Comparison of ENCODE assay signal across 28 cellular contexts in the genomic region with DNA sequence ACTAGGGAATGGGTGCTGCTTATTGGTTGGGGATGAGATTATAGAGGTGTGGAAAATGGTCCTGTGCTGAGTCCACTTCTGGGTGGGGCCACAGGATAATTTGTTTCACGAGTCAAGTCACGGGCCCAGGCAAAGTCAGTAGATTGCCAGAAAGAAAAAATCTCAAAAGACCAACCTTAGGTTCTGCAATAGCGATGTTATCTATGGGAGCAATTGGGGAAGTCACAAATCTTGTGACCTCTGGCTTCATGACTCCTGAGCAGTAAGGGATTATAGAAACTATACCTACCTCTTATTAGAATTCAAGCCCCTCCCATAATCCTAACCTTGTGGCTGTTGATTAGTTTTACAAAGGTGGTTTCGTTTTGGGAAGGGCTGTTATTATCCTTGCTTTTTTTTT.
"Had no signal": no experiment of that assay in that cellular context is flagged by ENCODE, and none has a peak within 500 bp of the region (broad histone marks: within the 10 kb centered on the region; RNA-seq: fewer than 3 reads in every experiment).

No MANE protein-coding gene starts in this region.

- H3K36me3 ChIP-seq: neural progenitor cell had no signal

- H3K9me3 ChIP-seq: colonic mucosa, gastrocnemius medialis, heart left ventricle, psoas muscle, sigmoid colon, stomach, thyroid gland had no signal

- H3K4me3 ChIP-seq: colonic mucosa, gastrocnemius medialis, heart left ventricle, neural progenitor cell, psoas muscle, sigmoid colon, stomach, thyroid gland had no signal

- H3K27me3 ChIP-seq: colonic mucosa, gastrocnemius medialis, heart left ventricle, neural progenitor cell, sigmoid colon, stomach, thyroid gland had no signal

- H2AFZ ChIP-seq: neural progenitor cell had no signal

- H3K27me3 Mint-ChIP-seq: dendritic cell treated with granulocyte-macrophage colony-stimulating factor and Interleukin-4, amounts not matched to agents 40 ng/mL and 50 ng/mL, for 4 days; naive thymus-derived CD4-positive, alpha-beta T cell; type B pancreatic cell had no signal

- DNase-seq: colonic mucosa; effector CD8-positive, alpha-beta T cell; endodermal cell; foreskin fibroblast; gastrocnemius medialis; heart left ventricle; hippocampal formation; islet precursor cell; kidney glomerular epithelial cell; mesendoderm; midbrain; naive thymus-derived CD4-positive, alpha-beta T cell; psoas muscle; right cardiac atrium; sigmoid colon; stimulated activated CD4-positive, alpha-beta T cell treated with anti-CD3 and anti-CD28 coated beads, Interleukin-2, amount 100 ng/mL, for 24 hours; stimulated activated CD4-positive, alpha-beta T cell treated with anti-CD3 and anti-CD28 coated beads, Interleukin-4, amount 100 ng/mL, for 24 hours; stimulated activated naive CD4-positive, alpha-beta T cell treated with Interleukin-2 at 50 U/mL for 16 hours; stomach; thyroid gland had no signal

- H3K4me1 ChIP-seq: colonic mucosa, neural progenitor cell, psoas muscle had no signal

- H3K9ac ChIP-seq: neural progenitor cell had no signal

- H3K27ac Mint-ChIP-seq: dendritic cell treated with granulocyte-macrophage colony-stimulating factor and Interleukin-4, amounts not matched to agents 40 ng/mL and 50 ng/mL, for 4 days; endodermal cell; nephron; neural progenitor cell; stimulated activated effector memory CD8-positive, alpha-beta T cell treated with anti-CD3 and anti-CD28 coated beads, Interleukin-12 subunit alpha, Interleukin-12 subunit beta, amount 100 ng/mL, for 72 hours; type B pancreatic cell had no signal

- H3K4me2 ChIP-seq: neural progenitor cell had no signal

- H3K4me3 Mint-ChIP-seq: dendritic cell treated with granulocyte-macrophage colony-stimulating factor and Interleukin-4, amounts not matched to agents 40 ng/mL and 50 ng/mL, for 4 days; endodermal cell; naive thymus-derived CD4-positive, alpha-beta T cell; nephron; neural progenitor cell; stimulated activated effector memory CD8-positive, alpha-beta T cell treated with anti-CD3 and anti-CD28 coated beads, Interleukin-12 subunit alpha, Interleukin-12 subunit beta, amount 100 ng/mL, for 72 hours; type B pancreatic cell had no signal

- ATAC-seq: esophagus mucosa; gastrocnemius medialis; heart left ventricle; naive thymus-derived CD4-positive, alpha-beta T cell; psoas muscle; right cardiac atrium; stimulated activated effector memory CD8-positive, alpha-beta T cell treated with anti-CD3 and anti-CD28 coated beads, Interleukin-12 subunit alpha, Interleukin-12 subunit beta, amount 100 ng/mL, for 72 hours had no signal

- H3K27ac ChIP-seq: colonic mucosa, epithelial cell of prostate, gastrocnemius medialis, heart left ventricle, neural progenitor cell, psoas muscle, sigmoid colon, stomach, thyroid gland had no signal

- H3K9me3 Mint-ChIP-seq: dendritic cell treated with granulocyte-macrophage colony-stimulating factor and Interleukin-4, amounts not matched to agents 40 ng/mL and 50 ng/mL, for 4 days; naive thymus-derived CD4-positive, alpha-beta T cell; nephron; neural progenitor cell; stimulated activated effector memory CD8-positive, alpha-beta T cell treated with anti-CD3 and anti-CD28 coated beads, Interleukin-12 subunit alpha, Interleukin-12 subunit beta, amount 100 ng/mL, for 72 hours; type B pancreatic cell had no signal

- H3K4me1 Mint-ChIP-seq: nephron; stimulated activated effector memory CD8-positive, alpha-beta T cell treated with anti-CD3 and anti-CD28 coated beads, Interleukin-12 subunit alpha, Interleukin-12 subunit beta, amount 100 ng/mL, for 72 hours had no signal

- FAIRE-seq: urothelium cell line had no signal
